1 cellular context compared by ENCODE assay signal in genomic region chr3:126968328-126968994, GRCh38.
TF ChIP-seq lines count a peak whose summit lies in the region.

No MANE protein-coding gene starts in this region.

TF ChIP-seq in H1, 55 proteins besides CTCF, POLR2A, EP300 and RAD21:
- no peak for TF ChIP-seq SRF (IDR thresholded peaks at IDR 0.05; ENCODE audit: low read depth, low read length)
- no peak for TF ChIP-seq RNF2 (IDR thresholded peaks at IDR 0.05; ENCODE audit: borderline replicate concordance, low read depth, low read length, missing control alignments, poor library complexity, severe bottlenecking)
- no peak for TF ChIP-seq POLR2AphosphoS5 (IDR thresholded peaks at IDR 0.05; ENCODE audit: low read depth, low read length)
- TF ChIP-seq BACH1 (IDR thresholded peaks at IDR 0.05; ENCODE audit: low read length) = no peak
- no peak for TF ChIP-seq TBP (IDR thresholded peaks at IDR 0.05; ENCODE audit: low read depth, low read length)
- no peak for TF ChIP-seq RBBP5 (IDR thresholded peaks at IDR 0.05; ENCODE audit: borderline replicate concordance, low read depth, low read length)
- TF ChIP-seq SIN3A (conservative IDR thresholded peaks at IDR 0.05 in 1 of 2, IDR thresholded peaks at IDR 0.05 in 1 of 2; ENCODE audit: low read depth in 1 of 2, low read length in 2 of 2) = no peak
- no peak for TF ChIP-seq E2F6 (IDR thresholded peaks at IDR 0.05)
- TF ChIP-seq USF2 (IDR thresholded peaks at IDR 0.05; ENCODE audit: low read length) = no peak
- TF ChIP-seq BCL11A (IDR thresholded peaks at IDR 0.05; ENCODE audit: low read depth in 2 of 2, low read length in 2 of 2) = no peak
- TF ChIP-seq BRCA1 (IDR thresholded peaks at IDR 0.05; ENCODE audit: low read depth, low read length) = no peak
- TF ChIP-seq CBX8 (IDR thresholded peaks at IDR 0.05; ENCODE audit: borderline replicate concordance, low read depth, low read length) = no peak
- no peak for TF ChIP-seq CHD1 (IDR thresholded peaks at IDR 0.05; ENCODE audit: low read depth, low read length)
